ENCODE assay signal across 7 cellular contexts in the genomic region with DNA sequence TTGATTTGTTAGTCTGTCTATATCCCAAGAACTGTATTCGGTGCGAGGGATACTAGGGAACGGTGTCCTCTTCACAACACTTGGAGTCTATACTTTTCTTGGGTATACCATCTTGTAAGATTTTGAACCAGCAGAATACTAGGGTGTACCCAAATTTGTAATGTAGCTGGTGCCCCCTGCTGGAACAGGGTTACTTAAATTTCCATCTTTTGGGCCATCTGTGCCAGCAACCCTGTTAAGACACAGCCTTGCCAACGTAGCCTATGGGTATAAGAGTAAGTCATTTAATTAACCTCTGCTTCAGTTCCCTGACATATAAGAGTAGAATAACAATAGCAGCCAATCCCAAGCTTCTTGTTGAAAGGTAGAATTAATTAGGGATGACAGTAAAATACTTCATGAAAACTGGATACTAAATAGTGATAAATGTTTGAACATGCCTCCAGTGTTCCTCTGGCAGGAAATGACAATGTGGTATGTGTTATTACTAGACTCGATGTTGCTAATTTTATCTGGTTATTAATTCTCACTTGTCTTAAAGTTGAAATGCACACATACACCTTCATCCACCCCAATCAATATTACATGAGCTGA.
DNase-seq lines count a peak whose midpoint lies in the region; ATAC-seq, FAIRE-seq and TF ChIP-seq lines count a peak whose summit lies in the region.

No MANE protein-coding gene starts in this region.

- DNase-seq in GM12892 (ENCODE audit: insufficient read length) = no peak
- peak; percentile 20 for DNase-seq in NOMO-1 treated with DMSO at 0.1 percent for 48 hours (lab: John Stamatoyannopoulos, UW; ENCODE audit: unreplicated experiment)
- DNase-seq in activated T-cell treated with anti-CD3 and anti-CD28 coated beads, Interleukin-2, amount 50 U/mL, for 4 hours = peak; percentile 66
- DNase-seq in left ventricle myocardium inferior = peak; percentile 33
- peak; percentile 27 to 62 (median 49) for DNase-seq in stimulated activated CD4-positive, alpha-beta T cell treated with anti-CD3 and anti-CD28 coated beads, Interleukin-12 subunit alpha, Interleukin-12 subunit beta, amount 100 ng/mL, for 48 hours (ENCODE audit: low read depth in 2 of 3, low spot score in 1 of 3)
- DNase-seq in posterior vena cava (ENCODE audit: low spot score) = no peak

- FAIRE-seq in GM12892 (lab: Jason Lieb, UNC) = peak; percentile 46

- peaks cover 2% of the 10 kb centered on the region for H3K27me3 Mint-ChIP-seq in activated T-cell treated with anti-CD3 and anti-CD28 coated beads, Interleukin-2, amount 50 U/mL, for 4 hours (ENCODE audit: low read depth)

- intact Hi-C loops in left ventricle myocardium inferior (cut with micrococcal nuclease) = no loop called here
- intact Hi-C loops in posterior vena cava (cut with DNase I) = loop anchor here (2.0 to 5.0 kb wide), 2 partner anchors 400 to 636 kb away; no protein-coding TSS in a partner anchor

- H3K9me3 ChIP-seq in left ventricle myocardium inferior (replicated peaks) = no peaks in the 10 kb centered on the region

- no peak overlapping the region for H3K27ac ChIP-seq in left ventricle myocardium inferior (replicated peaks)

- ATAC-seq in HG02763 (IDR thresholded peaks at IDR 0.05; ENCODE audit: unreplicated experiment) = peak; percentile 71
- ATAC-seq in activated T-cell treated with anti-CD3 and anti-CD28 coated beads, Interleukin-2, amount 50 U/mL, for 4 hours = peak in 1 of 2 donors; percentile 79

- peak; percentile 58 for TF ChIP-seq CTCF in left ventricle myocardium inferior (IDR thresholded peaks at IDR 0.05; ENCODE audit: borderline replicate concordance)

- no peaks in the 10 kb centered on the region for H3K36me3 Mint-ChIP-seq in activated T-cell treated with anti-CD3 and anti-CD28 coated beads, Interleukin-2, amount 50 U/mL, for 4 hours (ENCODE audit: insufficient read depth)

- H3K4me3 Mint-ChIP-seq in activated T-cell treated with anti-CD3 and anti-CD28 coated beads, Interleukin-2, amount 50 U/mL, for 4 hours = no peak overlapping the region

- no peaks in the 10 kb centered on the region for H3K4me1 ChIP-seq in left ventricle myocardium inferior

- peaks cover 6% of the 10 kb centered on the region for H3K4me1 Mint-ChIP-seq in activated T-cell treated with anti-CD3 and anti-CD28 coated beads, Interleukin-2, amount 50 U/mL, for 4 hours (ENCODE audit: low read depth)

- H3K9me3 Mint-ChIP-seq in activated T-cell treated with anti-CD3 and anti-CD28 coated beads, Interleukin-2, amount 50 U/mL, for 4 hours = no peaks in the 10 kb centered on the region

- no peak for TF ChIP-seq POLR2A in GM12892 (IDR thresholded peaks at IDR 0.05; ENCODE audit: low read depth, low read length)

- no peak overlapping the region for H3K4me3 ChIP-seq in left ventricle myocardium inferior

- H3K36me3 ChIP-seq in left ventricle myocardium inferior = no peaks in the 10 kb centered on the region

- H3K27me3 ChIP-seq in left ventricle myocardium inferior (ENCODE audit: low read depth) = no peaks in the 10 kb centered on the region

Comparison
In these comparisons a context has a peak if more than half of its experiments do, and no peak if none do; other contexts are left out.
1. DNase-seq: peak in NOMO-1 treated with DMSO at 0.1 percent for 48 hours (single experiment), activated T-cell treated with anti-CD3 and anti-CD28 coated beads, Interleukin-2, amount 50 U/mL, for 4 hours (single experiment), left ventricle myocardium inferior (single experiment) and stimulated activated CD4-positive, alpha-beta T cell treated with anti-CD3 and anti-CD28 coated beads, Interleukin-12 subunit alpha, Interleukin-12 subunit beta, amount 100 ng/mL, for 48 hours (3 of 3); none in GM12892 (single experiment) and posterior vena cava (single experiment).